ENCODE assay signal across 28 cellular contexts in the genomic region with DNA sequence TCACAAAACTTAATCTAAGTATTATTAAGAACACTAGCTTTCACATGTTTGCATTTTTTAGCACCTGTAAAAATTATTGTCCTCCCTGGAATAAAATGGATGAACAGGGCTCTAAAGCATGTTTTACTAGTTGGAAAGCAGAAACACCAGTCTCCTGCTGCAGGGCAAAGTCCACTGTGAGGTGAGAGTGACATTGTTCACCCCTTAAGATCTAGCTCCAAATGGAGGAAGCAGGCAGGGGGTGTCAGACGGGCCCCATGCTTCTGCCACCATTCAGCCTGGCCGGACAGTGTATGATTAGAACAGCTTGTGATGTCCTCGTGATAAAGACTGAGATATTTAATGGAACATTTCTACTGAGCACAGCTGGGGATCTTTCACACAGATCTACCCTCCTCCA.
DNase-seq lines count a peak whose midpoint lies in the region; ATAC-seq and TF ChIP-seq lines count a peak whose summit lies in the region.
"Had no signal": no experiment of that assay in that cellular context is flagged by ENCODE, and none has a peak within 500 bp of the region (broad histone marks: within the 10 kb centered on the region; RNA-seq: fewer than 3 reads in every experiment).

No MANE protein-coding gene starts in this region.

- H3K4me3 Mint-ChIP-seq in natural killer cell treated with Interleukin-12 subunit alpha and Interleukin-12 subunit beta and Interleukin-15 and Interleukin-18, amount 100 ng/mL, for 72 hours = no peak overlapping the region
- H3K4me3 Mint-ChIP-seq: activated CD4-positive, alpha-beta T cell treated with anti-CD3 and anti-CD28 coated beads for 36 hours; activated naive CD8-positive, alpha-beta T cell treated with anti-CD3 and anti-CD28 coated beads for 36 hours; HFFc6; memory B cell had no signal

- H3K27me3 ChIP-seq in gastroesophageal sphincter = no peaks in the 10 kb centered on the region
- H3K27me3 ChIP-seq in psoas muscle (ENCODE audit: insufficient read depth in 3 of 3, low read length in 2 of 3) = no peaks in the 10 kb centered on the region
- H3K27me3 ChIP-seq: BE2C, spleen had no signal

- DNase-seq in NCI-H526 treated with DMSO at 0.1 percent for 48 hours (lab: John Stamatoyannopoulos, UW) (peak; percentile 71), psoas muscle (no peak), NCI-H187 (lab: John Stamatoyannopoulos, UW) (no peak)
- no peak for DNase-seq in activated CD4-positive, alpha-beta T cell treated with anti-CD3 and anti-CD28 coated beads, Interleukin-2, amount 50 U/mL, for 4 hours
- DNase-seq in natural killer cell treated with Interleukin-12 subunit alpha and Interleukin-12 subunit beta and Interleukin-15 and Interleukin-18, amount 100 ng/mL, for 72 hours (ENCODE audit: low spot score) = no peak
- DNase-seq: ACHN; activated CD4-positive, alpha-beta T cell treated with anti-CD3 and anti-CD28 coated beads for 36 hours; activated effector memory CD4-positive, alpha-beta T cell treated with anti-CD3 and anti-CD28 coated beads, Interleukin-2, amount 50 U/mL, for 16 hours; activated naive CD8-positive, alpha-beta T cell treated with anti-CD3 and anti-CD28 coated beads for 36 hours; activated T-cell treated with anti-CD3 and anti-CD28 coated beads, Interleukin-2, amount 50 U/mL, for 1 hour; BE2C; caudate nucleus; foreskin melanocyte; GDM1; GOT3; HFFc6; left cardiac atrium; NCI-H226; NCI-H82; right cardiac atrium; SK-N-SH; spleen; T-helper 2 cell had no signal

- H3K4me3 ChIP-seq in gastroesophageal sphincter = no peak overlapping the region
- no peak overlapping the region for H3K4me3 ChIP-seq in psoas muscle
- H3K4me3 ChIP-seq: spleen had no signal

- H3K36me3 ChIP-seq in gastroesophageal sphincter = no peaks in the 10 kb centered on the region
- H3K36me3 ChIP-seq in psoas muscle (ENCODE audit: insufficient read depth in 1 of 2, low read depth in 1 of 2) = no peaks in the 10 kb centered on the region
- H3K36me3 ChIP-seq: BE2C, spleen had no signal

- TF ChIP-seq POLR2A in gastroesophageal sphincter (IDR thresholded peaks at IDR 0.05) = no peak

- no peaks in the 10 kb centered on the region for H3K36me3 Mint-ChIP-seq in natural killer cell treated with Interleukin-12 subunit alpha and Interleukin-12 subunit beta and Interleukin-15 and Interleukin-18, amount 100 ng/mL, for 72 hours
- H3K36me3 Mint-ChIP-seq: activated naive CD8-positive, alpha-beta T cell treated with anti-CD3 and anti-CD28 coated beads for 36 hours had no signal

- no peaks in the 10 kb centered on the region for H3K4me1 Mint-ChIP-seq in natural killer cell treated with Interleukin-12 subunit alpha and Interleukin-12 subunit beta and Interleukin-15 and Interleukin-18, amount 100 ng/mL, for 72 hours (ENCODE audit: low read depth in 2 of 2)
- H3K4me1 Mint-ChIP-seq: activated CD4-positive, alpha-beta T cell treated with anti-CD3 and anti-CD28 coated beads for 36 hours; activated naive CD8-positive, alpha-beta T cell treated with anti-CD3 and anti-CD28 coated beads for 36 hours had no signal

- no peak overlapping the region for H3K27ac Mint-ChIP-seq in natural killer cell treated with Interleukin-12 subunit alpha and Interleukin-12 subunit beta and Interleukin-15 and Interleukin-18, amount 100 ng/mL, for 72 hours
- H3K27ac Mint-ChIP-seq: activated CD4-positive, alpha-beta T cell treated with anti-CD3 and anti-CD28 coated beads for 36 hours; activated naive CD8-positive, alpha-beta T cell treated with anti-CD3 and anti-CD28 coated beads for 36 hours; HFFc6; memory B cell had no signal

- TF ChIP-seq CTCF in gastroesophageal sphincter (IDR thresholded peaks at IDR 0.05) (no peak), psoas muscle (IDR thresholded peaks at IDR 0.05) (no peak)

- no peak for TF ChIP-seq EP300 in gastroesophageal sphincter (IDR thresholded peaks at IDR 0.05)

- ATAC-seq in GM19351 (IDR thresholded peaks at IDR 0.05; ENCODE audit: unreplicated experiment) = peak; percentile 5
- ATAC-seq in gastroesophageal sphincter = no peak
- no peak for ATAC-seq in psoas muscle
- ATAC-seq in natural killer cell treated with Interleukin-12 subunit alpha and Interleukin-12 subunit beta and Interleukin-15 and Interleukin-18, amount 100 ng/mL, for 72 hours = no peak
- ATAC-seq in GM18520 (IDR thresholded peaks at IDR 0.05; ENCODE audit: unreplicated experiment) = no peak
- ATAC-seq: esophagus mucosa, left cardiac atrium, right cardiac atrium had no signal

- whole genome bisulfite sequencing in gastroesophageal sphincter (ENCODE audit: low coverage in 1 of 2), 2 donors = 18 to 79% methylated on average over 2 to 3 of the region's 3 CpGs
- WGBS in psoas muscle, 3 donors = 63 to 76% (median 69%) methylated on average over 3 of the region's 3 CpGs

- peak overlapping the region in 3 of 4 donors; percentile 14 to 52 (median 21) for H3K27ac ChIP-seq in gastroesophageal sphincter
- peak overlapping the region; percentile 7 for H3K27ac ChIP-seq in psoas muscle
- H3K27ac ChIP-seq: spleen had no signal

- H3K27me3 Mint-ChIP-seq in natural killer cell treated with Interleukin-12 subunit alpha and Interleukin-12 subunit beta and Interleukin-15 and Interleukin-18, amount 100 ng/mL, for 72 hours = peaks cover 0 to 6% of the 10 kb centered on the region in 2 donors
- H3K27me3 Mint-ChIP-seq: activated CD4-positive, alpha-beta T cell treated with anti-CD3 and anti-CD28 coated beads for 36 hours; activated naive CD8-positive, alpha-beta T cell treated with anti-CD3 and anti-CD28 coated beads for 36 hours had no signal

- H3K9me3 ChIP-seq in gastroesophageal sphincter (no peaks in the 10 kb centered on the region), psoas muscle (no peaks in the 10 kb centered on the region)
- H3K9me3 ChIP-seq: BE2C, SK-N-SH, spleen had no signal

- intact Hi-C loops in psoas muscle (cut with DNase I) = no loop called here

- peaks cover 3% of the 10 kb centered on the region for H3K9me3 Mint-ChIP-seq in natural killer cell treated with Interleukin-12 subunit alpha and Interleukin-12 subunit beta and Interleukin-15 and Interleukin-18, amount 100 ng/mL, for 72 hours
- H3K9me3 Mint-ChIP-seq: HFFc6 had no signal

- H3K4me1 ChIP-seq in gastroesophageal sphincter = peaks cover 0 to 5% (median 0%) of the 10 kb centered on the region in 3 donors
- no peaks in the 10 kb centered on the region for H3K4me1 ChIP-seq in psoas muscle
- H3K4me1 ChIP-seq: BE2C, spleen had no signal
